28 cellular contexts compared by ENCODE assay signal in genomic region chr13:73338389-73338788, GRCh38.
DNase-seq lines count a peak whose midpoint lies in the region; ATAC-seq and TF ChIP-seq lines count a peak whose summit lies in the region.
"Had no signal": no experiment of that assay in that cellular context is flagged by ENCODE, and none has a peak within 500 bp of the region (broad histone marks: within the 10 kb centered on the region; RNA-seq: fewer than 3 reads in every experiment).

No MANE protein-coding gene starts in this region.

- H3K27ac ChIP-seq in RWPE2 (ENCODE audit: poor library complexity, severe bottlenecking), result peak overlapping the region; percentile 100
- no peak overlapping the region for H3K27ac ChIP-seq in naive thymus-derived CD4-positive, alpha-beta T cell (ENCODE audit: low read depth, low read length)
- no peak overlapping the region for H3K27ac ChIP-seq in WERI-Rb-1
- H3K27ac ChIP-seq: KMS-11, parathyroid adenoma had no signal

- no peaks in the 10 kb centered on the region for H3K27me3 ChIP-seq in RWPE2 (ENCODE audit: insufficient read depth, poor library complexity, severe bottlenecking)
- no peaks in the 10 kb centered on the region for H3K27me3 ChIP-seq in naive thymus-derived CD4-positive, alpha-beta T cell (ENCODE audit: control insufficient read depth in 2 of 2, insufficient read depth in 2 of 2, low read length in 2 of 2)
- no peaks in the 10 kb centered on the region for H3K27me3 ChIP-seq in WERI-Rb-1 (ENCODE audit: insufficient read depth, low read depth, severe bottlenecking)

- H3K9me3 ChIP-seq in RWPE2 (ENCODE audit: severe bottlenecking) (no peaks in the 10 kb centered on the region), WERI-Rb-1 (ENCODE audit: severe bottlenecking) (no peaks in the 10 kb centered on the region)
- H3K9me3 ChIP-seq in naive thymus-derived CD4-positive, alpha-beta T cell (ENCODE audit: control insufficient read depth in 2 of 3, low read length in 3 of 3), result no peaks in the 10 kb centered on the region

- intact Hi-C loops in naive thymus-derived CD4-positive, alpha-beta T cell (cut with micrococcal nuclease), result no loop called here

- no peak overlapping the region for H3K4me3 Mint-ChIP-seq in naive thymus-derived CD4-positive, alpha-beta T cell
- H3K4me3 Mint-ChIP-seq: activated CD8-positive, alpha-beta T cell treated with anti-CD3 and anti-CD28 coated beads, Interleukin-2, amount 10 ng/mL, durations not matched to agents 7 days and 5 days; activated naive CD4-positive, alpha-beta T cell treated with anti-CD3 and anti-CD28 coated beads for 36 hours; activated T-cell treated with anti-CD3 and anti-CD28 coated beads, Interleukin-2, amount 50 U/mL, for 24 hours; CD4-positive, alpha-beta memory T cell; memory B cell; natural killer cell treated with Interleukin-12 subunit alpha and Interleukin-12 subunit beta and Interleukin-15 and Interleukin-18, amount 100 ng/mL, for 72 hours had no signal

- H3K4me1 ChIP-seq in RWPE2 (ENCODE audit: insufficient read depth, poor library complexity, severe bottlenecking), result peaks cover 80% of the 10 kb centered on the region
- H3K4me1 ChIP-seq in naive thymus-derived CD4-positive, alpha-beta T cell (ENCODE audit: control insufficient read depth in 2 of 2, insufficient read depth in 2 of 2, low read length in 2 of 2), result no peaks in the 10 kb centered on the region
- H3K4me1 ChIP-seq: parathyroid adenoma had no signal

- CTCF ChIA-PET in naive thymus-derived CD4-positive, alpha-beta T cell (lab: Charles Lee), result no interaction called here

- POLR2A ChIA-PET in naive thymus-derived CD4-positive, alpha-beta T cell (lab: Charles Lee), result no interaction called here

- H3K27ac Mint-ChIP-seq in naive thymus-derived CD4-positive, alpha-beta T cell, result no peak overlapping the region
- H3K27ac Mint-ChIP-seq: activated CD8-positive, alpha-beta T cell treated with anti-CD3 and anti-CD28 coated beads, Interleukin-2, amount 10 ng/mL, durations not matched to agents 7 days and 5 days; activated naive CD4-positive, alpha-beta T cell treated with anti-CD3 and anti-CD28 coated beads for 36 hours; activated T-cell treated with anti-CD3 and anti-CD28 coated beads, Interleukin-2, amount 50 U/mL, for 24 hours; CD4-positive, alpha-beta memory T cell; memory B cell; natural killer cell treated with Interleukin-12 subunit alpha and Interleukin-12 subunit beta and Interleukin-15 and Interleukin-18, amount 100 ng/mL, for 72 hours had no signal

- H3K36me3 Mint-ChIP-seq in naive thymus-derived CD4-positive, alpha-beta T cell, result no peaks in the 10 kb centered on the region
- H3K36me3 Mint-ChIP-seq: CD4-positive, alpha-beta memory T cell; memory B cell; natural killer cell treated with Interleukin-12 subunit alpha and Interleukin-12 subunit beta and Interleukin-15 and Interleukin-18, amount 100 ng/mL, for 72 hours had no signal

- peaks cover 0 to 4% (median 0%) of the 10 kb centered on the region in 7 donors for H3K4me1 Mint-ChIP-seq in naive thymus-derived CD4-positive, alpha-beta T cell
- H3K4me1 Mint-ChIP-seq: memory B cell had no signal

- H3K36me3 ChIP-seq in RWPE2 (ENCODE audit: low read depth) (no peaks in the 10 kb centered on the region), WERI-Rb-1 (no peaks in the 10 kb centered on the region)
- no peaks in the 10 kb centered on the region for H3K36me3 ChIP-seq in naive thymus-derived CD4-positive, alpha-beta T cell (ENCODE audit: control insufficient read depth in 2 of 3, insufficient read depth in 3 of 3, low read length in 3 of 3)

- DNase-seq in CD1c-positive myeloid dendritic cell (ENCODE audit: extremely low spot score) (peak; percentile 7), RWPE2 (ENCODE audit: low spot score) (no peak), epithelial cell of esophagus (ENCODE audit: low read depth) (peak; percentile 91), WERI-Rb-1 (no peak), NCI-H1930 (lab: John Stamatoyannopoulos, UW) (no peak), kidney glomerular epithelial cell (lab: John Stamatoyannopoulos, UW) (no peak), NCI-H1436 (lab: John Stamatoyannopoulos, UW) (no peak)
- DNase-seq in naive thymus-derived CD4-positive, alpha-beta T cell, result no peak
- DNase-seq: activated CD4-positive, CD25-positive, alpha-beta regulatory T cell treated with anti-CD3 and anti-CD28 coated beads, Interleukin-2, amount 50 U/mL, for 72 hours; activated CD8-positive, alpha-beta T cell treated with anti-CD3 and anti-CD28 coated beads, Interleukin-2, amount 10 ng/mL, durations not matched to agents 7 days and 5 days; activated naive CD4-positive, alpha-beta T cell treated with anti-CD3 and anti-CD28 coated beads for 36 hours; activated T-cell treated with anti-CD3 and anti-CD28 coated beads, Interleukin-2, amount 50 U/mL, for 24 hours; amygdala; CD4-positive, alpha-beta memory T cell; DMS153; foreskin melanocyte; GOT3; hippocampal formation; islet precursor cell; NCI-H1092 treated with DMSO at 0.1 percent for 48 hours; NCI-H2081; NCI-H446 treated with DMSO at 0.1 percent for 48 hours; RPMI8226; stimulated activated naive CD4-positive, alpha-beta T cell had no signal

- H3K9me3 Mint-ChIP-seq in naive thymus-derived CD4-positive, alpha-beta T cell, result peaks cover 0 to under 1% (median 0%) of the 10 kb centered on the region in 11 donors
- H3K9me3 Mint-ChIP-seq: activated naive CD4-positive, alpha-beta T cell treated with anti-CD3 and anti-CD28 coated beads for 36 hours; activated T-cell treated with anti-CD3 and anti-CD28 coated beads, Interleukin-2, amount 50 U/mL, for 24 hours; CD4-positive, alpha-beta memory T cell; memory B cell; natural killer cell treated with Interleukin-12 subunit alpha and Interleukin-12 subunit beta and Interleukin-15 and Interleukin-18, amount 100 ng/mL, for 72 hours had no signal

- TF ChIP-seq CTCF in RWPE2 (IDR thresholded peaks at IDR 0.05; ENCODE audit: poor library complexity, severe bottlenecking) (no peak), epithelial cell of esophagus (IDR thresholded peaks at IDR 0.05; ENCODE audit: insufficient read depth, low read depth, low read length, missing control alignments) (no peak), WERI-Rb-1 (IDR thresholded peaks at IDR 0.05; ENCODE audit: low read depth, low read length) (no peak)

- ATAC-seq in RWPE2 (ENCODE audit: low read depth), result no peak
- peak; percentile 35 for ATAC-seq in naive thymus-derived CD4-positive, alpha-beta T cell
- ATAC-seq: activated CD8-positive, alpha-beta T cell treated with anti-CD3 and anti-CD28 coated beads, Interleukin-2, amount 10 ng/mL, durations not matched to agents 7 days and 5 days; natural killer cell treated with Interleukin-12 subunit alpha and Interleukin-12 subunit beta and Interleukin-15 and Interleukin-18, amount 100 ng/mL, for 72 hours had no signal

- H3K4me3 ChIP-seq in RWPE2 (ENCODE audit: severe bottlenecking), result no peak overlapping the region
- no peak overlapping the region for H3K4me3 ChIP-seq in epithelial cell of esophagus (ENCODE audit: low read length)
- no peak overlapping the region for H3K4me3 ChIP-seq in naive thymus-derived CD4-positive, alpha-beta T cell (ENCODE audit: low read length)
- H3K4me3 ChIP-seq in WERI-Rb-1 (ENCODE audit: low read depth, low read length), result no peak overlapping the region

- H3K27me3 Mint-ChIP-seq in naive thymus-derived CD4-positive, alpha-beta T cell, result no peaks in the 10 kb centered on the region
- H3K27me3 Mint-ChIP-seq: activated T-cell treated with anti-CD3 and anti-CD28 coated beads, Interleukin-2, amount 50 U/mL, for 24 hours; memory B cell; natural killer cell treated with Interleukin-12 subunit alpha and Interleukin-12 subunit beta and Interleukin-15 and Interleukin-18, amount 100 ng/mL, for 72 hours had no signal

Comparison
In these comparisons a context has a peak if more than half of its experiments do, and no peak if none do; other contexts are left out.
1. DNase-seq: peak in CD1c-positive myeloid dendritic cell (single experiment) and epithelial cell of esophagus (single experiment); none in RWPE2 (single experiment), naive thymus-derived CD4-positive, alpha-beta T cell (0 of 9), WERI-Rb-1 (single experiment), NCI-H1930 (0 of 2), kidney glomerular epithelial cell (single experiment) and NCI-H1436 (single experiment).